23 cellular contexts compared by ENCODE assay signal in the genomic region with DNA sequence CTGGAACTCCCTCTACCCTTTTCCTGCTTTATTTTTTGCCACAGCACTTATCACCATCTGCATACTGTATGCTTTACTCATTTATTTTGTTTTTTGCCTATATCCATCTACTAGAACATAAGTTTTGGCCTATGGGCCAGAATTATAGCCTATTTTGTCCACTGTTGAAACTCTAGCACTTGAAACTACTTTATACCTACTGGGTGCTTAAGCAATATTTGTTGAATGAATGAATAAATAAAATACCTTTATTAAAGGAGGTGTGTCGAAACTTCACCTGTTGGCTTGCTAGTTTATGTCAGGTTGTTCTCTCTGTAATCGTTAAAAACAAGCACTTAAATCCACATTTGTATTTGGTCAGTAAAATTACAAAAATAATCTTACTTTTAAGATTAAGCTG. TPM values are rescaled to one million over a fixed set of nuclear protein-coding genes. Genes with fewer than 3 reads are reported as not detected.
DNase-seq lines count a peak whose midpoint lies in the region; ATAC-seq and TF ChIP-seq lines count a peak whose summit lies in the region.
"Had no signal": no experiment of that assay in that cellular context is flagged by ENCODE, and none has a peak within 500 bp of the region (broad histone marks: within the 10 kb centered on the region; RNA-seq: fewer than 3 reads in every experiment).

No MANE protein-coding gene starts in this region.

- peaks cover 63% of the 10 kb centered on the region for H3K4me1 ChIP-seq in A673 (ENCODE audit: insufficient read depth, low read length, poor library complexity, severe bottlenecking)
- H3K4me1 ChIP-seq in lower lobe of right lung, result peaks cover 5% of the 10 kb centered on the region
- H3K4me1 ChIP-seq in upper lobe of right lung, result no peaks in the 10 kb centered on the region
- H3K4me1 ChIP-seq in Peyer's patch, result no peaks in the 10 kb centered on the region
- H3K4me1 ChIP-seq: A549, BE2C, BLaER1 had no signal

- TF ChIP-seq CTCF in A673 (conservative IDR thresholded peaks at IDR 0.05; ENCODE audit: low read depth, low read length), result no peak
- TF ChIP-seq CTCF in lower lobe of right lung (IDR thresholded peaks at IDR 0.05), result no peak
- TF ChIP-seq CTCF in upper lobe of right lung (IDR thresholded peaks at IDR 0.05), result no peak
- no peak for TF ChIP-seq CTCF in Peyer's patch (IDR thresholded peaks at IDR 0.05)

- intact Hi-C loops in A673 (cut with micrococcal nuclease; ENCODE audit: unreplicated experiment) (loop anchor here (2.0 kb wide), 1 partner anchor 50 kb away; no protein-coding TSS in a partner anchor), lower lobe of right lung (cut with DNase I) (no loop called here), upper lobe of right lung (cut with DNase I) (no loop called here)

- peak overlapping the region; percentile 84 for H3K27ac ChIP-seq in A673 (ENCODE audit: low read depth, low read length, poor library complexity, severe bottlenecking)
- peak overlapping the region; percentile 20 for H3K27ac ChIP-seq in lower lobe of right lung
- peak overlapping the region; percentile 38 for H3K27ac ChIP-seq in upper lobe of right lung
- no peak overlapping the region for H3K27ac ChIP-seq in Peyer's patch
- H3K27ac ChIP-seq: 22Rv1, A549, BLaER1 had no signal

- CTCF ChIA-PET in A673 (lab: Charles Lee), result interaction anchor here (0.6 kb wide), 1 partner anchor 43 kb away, joined by 6 read pairs; no protein-coding TSS in a partner anchor

- no peak for DNase-seq in A673 (ENCODE audit: low spot score)
- DNase-seq in lower lobe of right lung, result no peak
- no peak for DNase-seq in upper lobe of right lung
- DNase-seq in NCI-H1436 (lab: John Stamatoyannopoulos, UW), result no peak
- no peak for DNase-seq in Peyer's patch
- DNase-seq: ACHN; BE2C; C1 segment of cervical spinal cord; CD4-positive, alpha-beta memory T cell; CD4-positive, CD25-positive, alpha-beta regulatory T cell; CD8-positive, alpha-beta memory T cell; COR-L47; DMS 273 treated with DMSO at 0.1 percent for 48 hours; DMS153; DMS53; DMS79; DND-41; EL; GDM1 had no signal

- H3K36me3 ChIP-seq in A673 (ENCODE audit: insufficient read depth, low read length, poor library complexity, severe bottlenecking) (no peaks in the 10 kb centered on the region), lower lobe of right lung (no peaks in the 10 kb centered on the region), upper lobe of right lung (no peaks in the 10 kb centered on the region), Peyer's patch (no peaks in the 10 kb centered on the region)
- H3K36me3 ChIP-seq: BE2C, BLaER1 had no signal

- TF ChIP-seq POLR2A in Peyer's patch (IDR thresholded peaks at IDR 0.05), result no peak

- ATAC-seq in lower lobe of right lung (peak; percentile 51 to 86), upper lobe of right lung (peak; percentile 65)
- ATAC-seq: A549, GM12878 had no signal

- H3K27me3 ChIP-seq in A673 (replicated peaks; ENCODE audit: insufficient read depth, low read depth, low read length, poor library complexity) (no peaks in the 10 kb centered on the region), lower lobe of right lung (ENCODE audit: low read depth) (no peaks in the 10 kb centered on the region), upper lobe of right lung (no peaks in the 10 kb centered on the region), Peyer's patch (no peaks in the 10 kb centered on the region)
- H3K27me3 ChIP-seq: BE2C, BLaER1 had no signal

- no peak overlapping the region for H3K4me3 ChIP-seq in A673 (ENCODE audit: low read depth, low read length, poor library complexity, severe bottlenecking)
- H3K4me3 ChIP-seq in lower lobe of right lung, result no peak overlapping the region
- H3K4me3 ChIP-seq in upper lobe of right lung, result no peak overlapping the region
- no peak overlapping the region for H3K4me3 ChIP-seq in Peyer's patch
- H3K4me3 ChIP-seq: A549, BLaER1, GM12878 had no signal

- H3K9me3 ChIP-seq in A673 (ENCODE audit: low read depth, low read length, poor library complexity, severe bottlenecking) (peaks cover 6% of the 10 kb centered on the region), lower lobe of right lung (no peaks in the 10 kb centered on the region), upper lobe of right lung (no peaks in the 10 kb centered on the region), Peyer's patch (no peaks in the 10 kb centered on the region)
- H3K9me3 ChIP-seq: A549, BE2C, BLaER1 had no signal

- BruUV-seq in A673 (replicated peaks; lab: Mats Ljungman, UMichigan), result no TSS peak

- POLR2A ChIA-PET in A673 (lab: Charles Lee; ENCODE audit: low non-redundant PET), result no interaction called here

RNA-seq across cellular contexts. Expression of gene MTERF1, which starts 53.3 kb away (rescaled TPM):
- total RNA-seq in A673 (2021), result 23.0 and 31.9 TPM in 2 replicates
- total RNA-seq in lower lobe of right lung, result 11.5 TPM
- 13.5 TPM for total RNA-seq in upper lobe of right lung
- 10 to 100 TPM in 3 of 4 donors, 1 to 10 TPM in 1; 6.8 to 17.3 (median 11.8) TPM for total RNA-seq in Peyer's patch

Comparison
In these comparisons a context has a peak if more than half of its experiments do, and no peak if none do; other contexts are left out.
1. H3K27ac ChIP-seq: peak in A673 (single experiment), lower lobe of right lung (single experiment) and upper lobe of right lung (single experiment); none in Peyer's patch (0 of 4).